In the genomic region with DNA sequence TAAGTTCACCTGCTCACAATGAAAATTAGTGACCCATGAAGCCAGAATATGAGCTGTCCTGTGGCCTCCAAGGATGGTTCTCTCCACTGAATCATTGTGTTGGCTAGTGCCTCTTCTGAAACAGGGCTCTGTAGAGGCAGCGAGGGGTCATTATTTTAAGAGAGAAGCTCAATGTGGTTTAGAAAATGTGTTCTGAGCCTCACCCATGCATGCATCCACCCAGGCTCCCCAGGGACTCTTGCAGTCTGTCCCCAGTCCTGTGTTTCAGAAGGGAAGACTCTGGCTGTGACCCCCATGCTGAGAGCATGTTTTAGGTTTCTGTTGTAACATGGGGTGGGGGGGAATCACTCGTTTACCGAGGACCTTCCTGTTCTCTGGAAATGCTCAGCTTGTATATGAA, we compare ENCODE assay signal across 14 cellular contexts.
DNase-seq lines count a peak whose midpoint lies in the region; ATAC-seq and TF ChIP-seq lines count a peak whose summit lies in the region.
"Had no signal": no experiment of that assay in that cellular context is flagged by ENCODE, and none has a peak within 500 bp of the region (broad histone marks: within the 10 kb centered on the region; RNA-seq: fewer than 3 reads in every experiment).

No MANE protein-coding gene starts in this region.

- H3K36me3 Mint-ChIP-seq in activated CD4-positive, alpha-beta T cell treated with anti-CD3 and anti-CD28 coated beads for 36 hours (ENCODE audit: low read depth) = peaks cover 13% of the 10 kb centered on the region

- no peak for TF ChIP-seq CTCF in spleen (IDR thresholded peaks at IDR 0.05 in 8 of 11, conservative IDR thresholded peaks at IDR 0.05 in 3 of 11)
- no peak for TF ChIP-seq CTCF in GM13976 (IDR thresholded peaks at IDR 0.05; ENCODE audit: borderline replicate concordance, control extremely low read depth, extremely low read depth, insufficient read depth, missing control alignments)

- peaks cover 0 to 12% (median 0%) of the 10 kb centered on the region in 7 donors for H3K27me3 ChIP-seq in spleen (replicated peaks in 1 of 7)

- no peak overlapping the region for H3K27ac Mint-ChIP-seq in activated CD4-positive, alpha-beta T cell treated with anti-CD3 and anti-CD28 coated beads for 36 hours
- H3K27ac Mint-ChIP-seq: activated naive CD4-positive, alpha-beta T cell treated with anti-CD3 and anti-CD28 coated beads, Interleukin-2, amount 50 U/mL, for 24 hours had no signal

- H3K4me3 ChIP-seq in spleen = no peak overlapping the region

- DNase-seq in spleen = peak; percentile 82
- no peak for DNase-seq in GM13976 (ENCODE audit: low spot score)
- DNase-seq in COLO829 (ENCODE audit: low spot score) = no peak
- no peak for DNase-seq in activated CD4-positive, alpha-beta T cell treated with anti-CD3 and anti-CD28 coated beads for 36 hours
- no peak for DNase-seq in activated naive CD4-positive, alpha-beta T cell (lab: John Stamatoyannopoulos, UW)
- DNase-seq: activated CD4-positive, alpha-beta T cell treated with anti-CD3 and anti-CD28 coated beads, Interleukin-2, amount 50 U/mL, for 48 hours; Calu3; NCI-H2171; T-helper 2 cell had no signal

- TF ChIP-seq POLR2A in spleen (IDR thresholded peaks at IDR 0.05) = no peak

- H3K4me1 Mint-ChIP-seq in activated CD4-positive, alpha-beta T cell treated with anti-CD3 and anti-CD28 coated beads for 36 hours = peaks cover 6% of the 10 kb centered on the region

- POLR2A ChIA-PET in activated CD4-positive, alpha-beta T cell treated with anti-CD3 and anti-CD28 coated beads for 36 hours (lab: Charles Lee) = no interaction called here

- CTCF ChIA-PET in activated CD4-positive, alpha-beta T cell treated with anti-CD3 and anti-CD28 coated beads for 36 hours (lab: Charles Lee) = interaction anchor here (0.9 to 1.5 kb wide), 2 partner anchors 8 to 10 kb away, joined by 3 to 5 read pairs; no protein-coding TSS in a partner anchor

- peaks cover 0 to 15% (median 0%) of the 10 kb centered on the region in 6 donors for H3K36me3 ChIP-seq in spleen

- no peaks in the 10 kb centered on the region for H3K9me3 Mint-ChIP-seq in activated CD4-positive, alpha-beta T cell treated with anti-CD3 and anti-CD28 coated beads for 36 hours (ENCODE audit: low read depth)
- H3K9me3 Mint-ChIP-seq: activated naive CD4-positive, alpha-beta T cell treated with anti-CD3 and anti-CD28 coated beads, Interleukin-2, amount 50 U/mL, for 24 hours had no signal

- 48 to 74% (median 64%) methylated on average over 3 of the region's 3 CpGs for WGBS in spleen, 5 donors

- H3K27me3 Mint-ChIP-seq in activated CD4-positive, alpha-beta T cell treated with anti-CD3 and anti-CD28 coated beads for 36 hours = no peaks in the 10 kb centered on the region
- H3K27me3 Mint-ChIP-seq: activated naive CD4-positive, alpha-beta T cell treated with anti-CD3 and anti-CD28 coated beads, Interleukin-2, amount 50 U/mL, for 24 hours had no signal

- in situ Hi-C loops in GM13976 (cut with MboI; ENCODE audit: low sequenced_read_pairs, unreplicated experiment) = no loop called here

- H3K27ac ChIP-seq in spleen = no peak overlapping the region

- H3K9me3 ChIP-seq in spleen = peaks cover 0 to 6% (median 0%) of the 10 kb centered on the region in 8 donors

- H3K4me3 Mint-ChIP-seq in activated CD4-positive, alpha-beta T cell treated with anti-CD3 and anti-CD28 coated beads for 36 hours = no peak overlapping the region
- H3K4me3 Mint-ChIP-seq: activated naive CD4-positive, alpha-beta T cell treated with anti-CD3 and anti-CD28 coated beads, Interleukin-2, amount 50 U/mL, for 24 hours had no signal

- peaks cover under 1 to 47% (median 16%) of the 10 kb centered on the region in 6 donors for H3K4me1 ChIP-seq in spleen

- peak; percentile 50 for ATAC-seq in GM19025 (IDR thresholded peaks at IDR 0.05; ENCODE audit: low read depth, unreplicated experiment)
- ATAC-seq in GM21737 (IDR thresholded peaks at IDR 0.05; ENCODE audit: unreplicated experiment) = peak; percentile 90
- peak; percentile 82 for ATAC-seq in HG03196 (IDR thresholded peaks at IDR 0.05; ENCODE audit: unreplicated experiment)
- ATAC-seq in activated CD4-positive, alpha-beta T cell treated with anti-CD3 and anti-CD28 coated beads for 36 hours = no peak
- ATAC-seq: Panc1 had no signal

- intact Hi-C loops in spleen (cut with DNase I; ENCODE audit: low total_unique reads) = no loop called here
- intact Hi-C loops in activated CD4-positive, alpha-beta T cell treated with anti-CD3 and anti-CD28 coated beads for 36 hours (cut with DNase I, micrococcal nuclease) = no loop called here
